Comparison of ENCODE assay signal across 8 cellular contexts in the genomic region with DNA sequence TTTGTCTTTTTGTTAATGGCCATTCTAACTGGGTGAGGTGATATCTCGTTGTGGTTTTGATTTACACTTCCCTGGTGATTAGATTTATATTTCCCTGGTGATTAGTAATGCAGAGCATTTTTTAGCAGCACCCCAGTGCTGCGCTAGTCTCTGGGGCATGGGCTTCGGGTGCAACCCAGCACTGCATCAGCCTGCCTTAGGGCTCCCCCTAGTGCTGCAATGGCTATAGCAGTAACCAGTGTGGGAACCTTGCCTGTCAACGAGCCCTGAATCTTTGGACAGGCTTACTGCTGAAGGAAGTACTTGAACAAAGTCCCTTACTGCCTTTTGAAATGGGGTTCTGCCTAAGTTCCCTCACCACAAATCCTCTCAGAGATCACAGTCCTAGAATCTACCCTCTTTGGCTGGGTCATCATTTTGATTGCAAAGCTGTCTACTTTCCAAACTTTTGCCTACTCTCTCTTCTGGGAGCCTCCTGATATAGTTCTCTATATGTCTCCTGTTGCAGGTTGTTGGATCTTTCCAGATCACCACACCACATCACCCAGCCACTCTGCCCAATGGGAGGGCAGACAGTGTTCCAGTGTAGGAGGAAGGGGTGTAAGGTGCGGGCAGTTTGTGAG.
A peak's percentile ranks its signal among the peaks of the same experiment; 100 is the strongest.
DNase-seq lines count a peak whose midpoint lies in the region; ATAC-seq and TF ChIP-seq lines count a peak whose summit lies in the region.

No MANE protein-coding gene starts in this region.

- H3K4me3 ChIP-seq in psoas muscle: no peak overlapping the region

- 35 to 38% (median 36%) methylated on average over 5 of the region's 5 CpGs for WGBS in psoas muscle, 3 donors

- ATAC-seq in GM21515 (IDR thresholded peaks at IDR 0.05; ENCODE audit: unreplicated experiment) (peak; percentile 100), psoas muscle (peak; percentile 65 to 89 (median 84))

- H3K27me3 ChIP-seq in psoas muscle (ENCODE audit: insufficient read depth in 3 of 3, low read length in 2 of 3): no peaks in the 10 kb centered on the region

- H3K27ac ChIP-seq in psoas muscle: no peak overlapping the region

- no peaks in the 10 kb centered on the region for H3K36me3 ChIP-seq in psoas muscle (ENCODE audit: insufficient read depth in 1 of 2, low read depth in 1 of 2)

- H3K4me1 ChIP-seq in psoas muscle: no peaks in the 10 kb centered on the region

- DNase-seq in EL: peak; percentile 56
- peak; percentile 76 for DNase-seq in HT-29 (ENCODE audit: low spot score)
- DNase-seq in RPMI8226: peak; percentile 79
- DNase-seq in activated effector memory CD4-positive, alpha-beta T cell treated with anti-CD3 and anti-CD28 coated beads, Interleukin-2, amount 50 U/mL, for 16 hours: peak; percentile 89
- DNase-seq in head of caudate nucleus: peak in 41 of 42 donors; percentile 43 to 91 (median 76)
- peak; percentile 38 to 57 for DNase-seq in psoas muscle
- DNase-seq in GOT3 (lab: John Stamatoyannopoulos, UW): no peak

- intact Hi-C loops in head of caudate nucleus (cut with DNase I) (no loop called here), psoas muscle (cut with DNase I) (no loop called here)

- TF ChIP-seq CTCF in psoas muscle (IDR thresholded peaks at IDR 0.05): peak; percentile 63

- no peaks in the 10 kb centered on the region for H3K9me3 ChIP-seq in psoas muscle
